ENCODE assay signal across 22 cellular contexts in genomic region chr17:72887322-72887721, GRCh38.
"Had no signal": no experiment of that assay in that cellular context is flagged by ENCODE, and none has a peak within 500 bp of the region (broad histone marks: within the 10 kb centered on the region; RNA-seq: fewer than 3 reads in every experiment).

No MANE protein-coding gene starts in this region.

- H3K4me3 ChIP-seq: K562 had no signal

- FAIRE-seq: HepG2, K562 had no signal

- ATAC-seq: HepG2, K562, Panc1, PC-3 had no signal

- H3K27ac ChIP-seq: KMS-11, RWPE1 had no signal

- H3K27me3 Mint-ChIP-seq: IgD-negative memory B cell had no signal

- H3K4me2 ChIP-seq: KMS-11, SK-N-SH had no signal

- DNase-seq: Kasumi-1, MM.1S, NCI-H1048, NCI-H1105, NCI-H1417, NCI-H1436 treated with DMSO at 0.1 percent for 48 hours, NCI-H1694, NCI-H187 treated with DMSO at 0.1 percent for 48 hours, NCI-H2029 treated with DMSO at 0.1 percent for 48 hours, NCI-H2171 treated with DMSO at 0.1 percent for 48 hours, NCI-H524, NCI-H69, NCI-H774, PC-3, SHP77, SK-N-SH had no signal

- H3K4me3 Mint-ChIP-seq: IgD-negative memory B cell had no signal

- H3K9me3 ChIP-seq: SK-N-SH had no signal

- H3K9ac ChIP-seq: KMS-11, SK-N-SH had no signal
